17 cellular contexts compared by ENCODE assay signal in the genomic region with DNA sequence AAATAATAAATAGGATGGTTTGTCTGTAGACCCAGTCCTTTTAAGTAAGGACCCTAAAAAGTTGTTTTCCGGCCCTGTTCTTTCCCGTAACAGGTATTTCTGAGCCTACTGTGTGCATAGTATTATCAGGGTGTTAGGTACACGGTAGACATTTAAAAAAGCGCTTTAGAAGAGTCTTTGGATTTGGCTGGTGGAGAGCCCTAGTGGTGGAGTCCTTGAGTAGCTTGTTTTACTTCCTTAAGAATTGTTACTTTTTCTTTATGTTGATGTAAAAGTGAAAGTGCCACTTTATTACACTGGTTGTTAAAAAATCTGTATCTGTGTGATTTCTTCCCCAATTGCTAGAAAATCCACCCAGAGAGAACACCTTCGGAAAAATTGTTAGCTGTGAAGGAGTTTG. TPM values are rescaled to one million over a fixed set of nuclear protein-coding genes. Genes with fewer than 3 reads are reported as not detected.
DNase-seq lines count a peak whose midpoint lies in the region; ATAC-seq and TF ChIP-seq lines count a peak whose summit lies in the region.
"Had no signal": no experiment of that assay in that cellular context is flagged by ENCODE, and none has a peak within 500 bp of the region (broad histone marks: within the 10 kb centered on the region; RNA-seq: fewer than 3 reads in every experiment).

No MANE protein-coding gene starts in this region.

- no peaks in the 10 kb centered on the region for H3K9me2 ChIP-seq in GM23338 (ENCODE audit: insufficient read depth)

- DNase-seq in GM23338 (ENCODE audit: low spot score), result peak; percentile 53
- DNase-seq in fibroblast of mammary gland (ENCODE audit: low read depth), result peak; percentile 42
- DNase-seq in gastrocnemius medialis, result no peak
- DNase-seq in NCI-H2029 (lab: John Stamatoyannopoulos, UW), result no peak
- no peak for DNase-seq in cortex of kidney (lab: John Stamatoyannopoulos, UW)
- DNase-seq in NCI-H345 (lab: John Stamatoyannopoulos, UW), result no peak
- DNase-seq in activated naive CD8-positive, alpha-beta T cell treated with anti-CD3 and anti-CD28 coated beads for 36 hours, result no peak
- DNase-seq: erythroblast, lower lobe of right lung, NCI-H146, NCI-H524, upper lobe of right lung, WERI-Rb-1 had no signal

- peaks cover 64% of the 10 kb centered on the region for H3K27me3 Mint-ChIP-seq in GM23338 (ENCODE audit: insufficient read depth, low read depth, poor library complexity)
- no peaks in the 10 kb centered on the region for H3K27me3 Mint-ChIP-seq in activated naive CD8-positive, alpha-beta T cell treated with anti-CD3 and anti-CD28 coated beads for 36 hours
- H3K27me3 Mint-ChIP-seq: activated naive CD4-positive, alpha-beta T cell treated with anti-CD3 and anti-CD28 coated beads, Interleukin-2, amount 50 U/mL, for 24 hours had no signal

- ATAC-seq in GM23338 (peak; percentile 12), gastrocnemius medialis (no peak)
- ATAC-seq: lower lobe of right lung; stimulated activated effector memory CD8-positive, alpha-beta T cell treated with anti-CD3 and anti-CD28 coated beads, Interleukin-12 subunit alpha, Interleukin-12 subunit beta, amount 100 ng/mL, for 72 hours; upper lobe of right lung had no signal

- TF ChIP-seq CTCF in GM23338 (conservative IDR thresholded peaks at IDR 0.05; ENCODE audit: low read depth in 2 of 2), result peak; percentile 23 to 58; a peak in 2 of 4 replicates
- TF ChIP-seq CTCF in OCI-LY3 (IDR thresholded peaks at IDR 0.05; ENCODE audit: low read depth, low read length), result peak; percentile 46
- peak; percentile 37 for TF ChIP-seq CTCF in fibroblast of mammary gland (conservative IDR thresholded peaks at IDR 0.05; ENCODE audit: control insufficient read depth, insufficient read depth, low read depth, low read length)
- TF ChIP-seq CTCF in gastrocnemius medialis (IDR thresholded peaks at IDR 0.05 in 4 of 5, conservative IDR thresholded peaks at IDR 0.05 in 1 of 5), result peak in 2 of 5 experiments; percentile 15 to 16

- in situ Hi-C loops in gastrocnemius medialis (cut with MboI; ENCODE audit: low sequenced_read_pairs in 4 of 4), result no loop called here

- H3K4me1 ChIP-seq in GM23338 (ENCODE audit: insufficient read depth) (peaks cover 25% of the 10 kb centered on the region), OCI-LY3 (ENCODE audit: low read length) (peaks cover 44% of the 10 kb centered on the region), gastrocnemius medialis (peaks cover 29 to 38% of the 10 kb centered on the region in 2 donors)
- H3K4me1 ChIP-seq: lower lobe of right lung, upper lobe of right lung had no signal

- H3K9ac ChIP-seq in OCI-LY3 (ENCODE audit: low read length), result no peak overlapping the region
- H3K9ac ChIP-seq: KMS-11 had no signal

- peaks cover 49% of the 10 kb centered on the region for H3K4me1 Mint-ChIP-seq in GM23338
- no peaks in the 10 kb centered on the region for H3K4me1 Mint-ChIP-seq in activated naive CD8-positive, alpha-beta T cell treated with anti-CD3 and anti-CD28 coated beads for 36 hours
- H3K4me1 Mint-ChIP-seq: activated naive CD4-positive, alpha-beta T cell treated with anti-CD3 and anti-CD28 coated beads, Interleukin-2, amount 50 U/mL, for 24 hours had no signal

- no peaks in the 10 kb centered on the region for H3F3A ChIP-seq in GM23338 (replicated peaks; ENCODE audit: low read depth)

- H3K4me3 ChIP-seq in GM23338, result peak overlapping the region; percentile 11
- no peak overlapping the region; the same call in 1 of the 2 replicates for H3K4me3 ChIP-seq in OCI-LY3 (ENCODE audit: low read length)
- H3K4me3 ChIP-seq in fibroblast of mammary gland (ENCODE audit: control insufficient read depth, low read depth, low read length), result no peak overlapping the region
- H3K4me3 ChIP-seq in gastrocnemius medialis, result no peak overlapping the region
- H3K4me3 ChIP-seq: lower lobe of right lung, upper lobe of right lung had no signal

- no peak overlapping the region for H2AFZ ChIP-seq in GM23338
- no peak overlapping the region for H2AFZ ChIP-seq in OCI-LY3 (ENCODE audit: low read depth, low read length)

- H3K27me3 ChIP-seq in GM23338 (ENCODE audit: insufficient read depth) (peaks cover 58% of the 10 kb centered on the region), OCI-LY3 (ENCODE audit: low read depth, low read length) (no peaks in the 10 kb centered on the region), gastrocnemius medialis (no peaks in the 10 kb centered on the region)
- H3K27me3 ChIP-seq: upper lobe of right lung had no signal

- H3K27ac ChIP-seq in GM23338 (ENCODE audit: low read depth), result no peak overlapping the region
- no peak overlapping the region for H3K27ac ChIP-seq in OCI-LY3 (ENCODE audit: low read length)
- H3K27ac ChIP-seq in gastrocnemius medialis, result peak overlapping the region; percentile 44 to 84 (median 72)
- H3K27ac ChIP-seq: KMS-11, lower lobe of right lung, upper lobe of right lung, WERI-Rb-1 had no signal

- H3K36me3 ChIP-seq in GM23338 (ENCODE audit: insufficient read depth) (no peaks in the 10 kb centered on the region), OCI-LY3 (replicated peaks; ENCODE audit: low read depth, low read length) (peaks cover 48% of the 10 kb centered on the region), gastrocnemius medialis (peaks cover 0 to 11% of the 10 kb centered on the region in 2 donors)

- peak overlapping the region; percentile 47 for H3K4me3 Mint-ChIP-seq in GM23338
- no peak overlapping the region for H3K4me3 Mint-ChIP-seq in activated naive CD8-positive, alpha-beta T cell treated with anti-CD3 and anti-CD28 coated beads for 36 hours
- H3K4me3 Mint-ChIP-seq: activated naive CD4-positive, alpha-beta T cell treated with anti-CD3 and anti-CD28 coated beads, Interleukin-2, amount 50 U/mL, for 24 hours; stimulated activated effector memory CD8-positive, alpha-beta T cell treated with anti-CD3 and anti-CD28 coated beads, Interleukin-12 subunit alpha, Interleukin-12 subunit beta, amount 100 ng/mL, for 72 hours had no signal

- intact Hi-C loops in gastrocnemius medialis (cut with DNase I; ENCODE audit: low total_unique reads), result loop anchor here (5.0 kb wide), 1 partner anchor 35 kb away; a partner anchor contains a TSS

- no peaks in the 10 kb centered on the region for H4K20me1 ChIP-seq in GM23338 (replicated peaks; ENCODE audit: insufficient read depth)
- peaks cover 8% of the 10 kb centered on the region; the same call in 1 of the 2 replicates for H4K20me1 ChIP-seq in OCI-LY3 (ENCODE audit: insufficient read depth, low read length)

- H3K27ac Mint-ChIP-seq in GM23338, result no peak overlapping the region
- no peak overlapping the region for H3K27ac Mint-ChIP-seq in activated naive CD8-positive, alpha-beta T cell treated with anti-CD3 and anti-CD28 coated beads for 36 hours
- H3K27ac Mint-ChIP-seq: activated naive CD4-positive, alpha-beta T cell treated with anti-CD3 and anti-CD28 coated beads, Interleukin-2, amount 50 U/mL, for 24 hours had no signal

- H3K9me3 ChIP-seq in OCI-LY3 (ENCODE audit: insufficient read depth, low read length) (no peaks in the 10 kb centered on the region), gastrocnemius medialis (no peaks in the 10 kb centered on the region)
- H3K9me3 ChIP-seq: lower lobe of right lung, upper lobe of right lung had no signal

- peak overlapping the region; percentile 37 for H3K4me2 ChIP-seq in GM23338
- peak overlapping the region; percentile 38 for H3K4me2 ChIP-seq in OCI-LY3 (ENCODE audit: low read length)
- H3K4me2 ChIP-seq: KMS-11 had no signal

- no peaks in the 10 kb centered on the region for H3K9me3 Mint-ChIP-seq in GM23338
- no peaks in the 10 kb centered on the region for H3K9me3 Mint-ChIP-seq in activated naive CD8-positive, alpha-beta T cell treated with anti-CD3 and anti-CD28 coated beads for 36 hours
- H3K9me3 Mint-ChIP-seq: activated naive CD4-positive, alpha-beta T cell treated with anti-CD3 and anti-CD28 coated beads, Interleukin-2, amount 50 U/mL, for 24 hours; stimulated activated effector memory CD8-positive, alpha-beta T cell treated with anti-CD3 and anti-CD28 coated beads, Interleukin-12 subunit alpha, Interleukin-12 subunit beta, amount 100 ng/mL, for 72 hours had no signal

- H3K79me2 ChIP-seq in GM23338 (replicated peaks; ENCODE audit: insufficient read depth) (no peaks in the 10 kb centered on the region), OCI-LY3 (ENCODE audit: low read length) (no peaks in the 10 kb centered on the region)

- no peak for TF ChIP-seq POLR2A in gastrocnemius medialis (IDR thresholded peaks at IDR 0.05)

- peaks cover 3% of the 10 kb centered on the region; the same call in 1 of the 3 replicates for H3K36me3 Mint-ChIP-seq in GM23338 (ENCODE audit: low read depth)
- peaks cover 16% of the 10 kb centered on the region for H3K36me3 Mint-ChIP-seq in activated naive CD8-positive, alpha-beta T cell treated with anti-CD3 and anti-CD28 coated beads for 36 hours

TF ChIP-seq in GM23338, 12 proteins besides CTCF, POLR2A, EP300 and RAD21 (continues in another document):
- TF ChIP-seq ZNF331 (CRISPR knock-in tag; IDR thresholded peaks at IDR 0.05; ENCODE audit: low read depth) (no peak), ZNF114 (CRISPR knock-in tag; IDR thresholded peaks at IDR 0.05) (no peak)
- TF ChIP-seq, protein P1, sequence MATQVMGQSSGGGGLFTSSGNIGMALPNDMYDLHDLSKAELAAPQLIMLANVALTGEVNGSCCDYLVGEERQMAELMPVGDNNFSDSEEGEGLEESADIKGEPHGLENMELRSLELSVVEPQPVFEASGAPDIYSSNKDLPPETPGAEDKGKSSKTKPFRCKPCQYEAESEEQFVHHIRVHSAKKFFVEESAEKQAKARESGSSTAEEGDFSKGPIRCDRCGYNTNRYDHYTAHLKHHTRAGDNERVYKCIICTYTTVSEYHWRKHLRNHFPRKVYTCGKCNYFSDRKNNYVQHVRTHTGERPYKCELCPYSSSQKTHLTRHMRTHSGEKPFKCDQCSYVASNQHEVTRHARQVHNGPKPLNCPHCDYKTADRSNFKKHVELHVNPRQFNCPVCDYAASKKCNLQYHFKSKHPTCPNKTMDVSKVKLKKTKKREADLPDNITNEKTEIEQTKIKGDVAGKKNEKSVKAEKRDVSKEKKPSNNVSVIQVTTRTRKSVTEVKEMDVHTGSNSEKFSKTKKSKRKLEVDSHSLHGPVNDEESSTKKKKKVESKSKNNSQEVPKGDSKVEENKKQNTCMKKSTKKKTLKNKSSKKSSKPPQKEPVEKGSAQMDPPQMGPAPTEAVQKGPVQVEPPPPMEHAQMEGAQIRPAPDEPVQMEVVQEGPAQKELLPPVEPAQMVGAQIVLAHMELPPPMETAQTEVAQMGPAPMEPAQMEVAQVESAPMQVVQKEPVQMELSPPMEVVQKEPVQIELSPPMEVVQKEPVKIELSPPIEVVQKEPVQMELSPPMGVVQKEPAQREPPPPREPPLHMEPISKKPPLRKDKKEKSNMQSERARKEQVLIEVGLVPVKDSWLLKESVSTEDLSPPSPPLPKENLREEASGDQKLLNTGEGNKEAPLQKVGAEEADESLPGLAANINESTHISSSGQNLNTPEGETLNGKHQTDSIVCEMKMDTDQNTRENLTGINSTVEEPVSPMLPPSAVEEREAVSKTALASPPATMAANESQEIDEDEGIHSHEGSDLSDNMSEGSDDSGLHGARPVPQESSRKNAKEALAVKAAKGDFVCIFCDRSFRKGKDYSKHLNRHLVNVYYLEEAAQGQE (IDR thresholded peaks at IDR 0.05; ENCODE audit: unreplicated experiment), result no peak

RNA-seq across cellular contexts. Expression of a gene that starts 36.8 kb away (rescaled TPM):
- 2.3 and 3.6 TPM in 2 replicates for total RNA-seq in GM23338 (2014; rRNA removed; shearing (Covaris generic))
- polyA plus RNA-seq in GM23338 (2016; fragmentation: Nextera tagmentation; extraction: Ambion mirVana), result 5.8 and 5.9 TPM in 2 replicates
- 100 to 1,000 TPM in 1 of 4 donors, 10 to 100 TPM in 3; 57.2 to 112 (median 80.4) TPM for total RNA-seq in gastrocnemius medialis
- 10 to 100 TPM; 37.0 to 38.4 TPM for total RNA-seq in activated naive CD8-positive, alpha-beta T cell treated with anti-CD3 and anti-CD28 coated beads for 36 hours

Comparison
In these comparisons a context has a peak if more than half of its experiments do, and no peak if none do; other contexts are left out.
1. DNase-seq: peak in GM23338 (single experiment) and fibroblast of mammary gland (single experiment); none in gastrocnemius medialis (0 of 2), NCI-H2029 (single experiment), cortex of kidney (single experiment), NCI-H345 (single experiment) and activated naive CD8-positive, alpha-beta T cell treated with anti-CD3 and anti-CD28 coated beads for 36 hours (single experiment).
2. H3K27ac ChIP-seq: peak in gastrocnemius medialis (4 of 4); none in GM23338 (single experiment) and OCI-LY3 (single experiment).